11 cellular contexts compared by ENCODE assay signal in the genomic region with DNA sequence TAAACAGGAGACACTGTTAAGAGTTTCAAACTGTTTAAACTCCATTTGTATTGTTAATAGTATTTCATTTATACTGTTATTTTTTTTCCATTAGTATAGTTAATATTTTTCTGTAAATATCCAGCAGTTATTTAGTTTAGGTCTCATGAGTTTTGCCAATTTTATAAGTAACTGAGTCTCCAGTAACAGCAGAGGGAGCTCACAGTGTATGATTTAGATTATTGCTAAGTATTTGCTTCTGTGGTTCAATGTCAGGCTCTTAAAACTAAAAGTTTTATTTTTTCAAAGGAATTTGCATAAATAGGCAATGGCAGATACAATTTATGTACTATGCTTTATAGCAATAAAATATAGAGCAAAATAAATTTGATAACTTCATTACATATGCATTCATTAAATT.
DNase-seq lines count a peak whose midpoint lies in the region; FAIRE-seq and TF ChIP-seq lines count a peak whose summit lies in the region.
"Had no signal": no experiment of that assay in that cellular context is flagged by ENCODE, and none has a peak within 500 bp of the region (broad histone marks: within the 10 kb centered on the region; RNA-seq: fewer than 3 reads in every experiment).

No MANE protein-coding gene starts in this region.

- no peak overlapping the region for H2AK5ac ChIP-seq in mesendoderm (ENCODE audit: low read length)

- no peak overlapping the region for H2BK5ac ChIP-seq in mesendoderm (ENCODE audit: low read length)

- H2AFZ ChIP-seq in astrocyte (ENCODE audit: low read depth, low read length) = no peak overlapping the region

- no peak overlapping the region for H3K4me3 Mint-ChIP-seq in astrocyte (ENCODE audit: unreplicated experiment)
- H3K4me3 Mint-ChIP-seq: activated CD4-positive, alpha-beta T cell treated with anti-CD3 and anti-CD28 coated beads, Interleukin-2, amount 10 ng/mL, durations not matched to agents 7 days and 5 days; activated naive CD8-positive, alpha-beta T cell treated with anti-CD3 and anti-CD28 coated beads for 36 hours had no signal

- H3K36me3 ChIP-seq in astrocyte (ENCODE audit: insufficient read depth, low read length) = no peaks in the 10 kb centered on the region
- no peaks in the 10 kb centered on the region for H3K36me3 ChIP-seq in mesendoderm (ENCODE audit: control insufficient read depth, insufficient read depth, low read length)
- H3K36me3 ChIP-seq in spleen = no peaks in the 10 kb centered on the region

- H3K4me3 ChIP-seq in LNCaP clone FGC (ENCODE audit: low read depth, low read length) = no peak overlapping the region
- no peak overlapping the region for H3K4me3 ChIP-seq in astrocyte (ENCODE audit: insufficient read depth, low read depth, low read length)
- no peak overlapping the region for H3K4me3 ChIP-seq in mesendoderm (ENCODE audit: low read length)
- H3K4me3 ChIP-seq in spleen = no peak overlapping the region

- no peak overlapping the region for H3K9ac ChIP-seq in astrocyte (ENCODE audit: low read length)
- H3K9ac ChIP-seq in mesendoderm (ENCODE audit: low read length) = no peak overlapping the region

- no peaks in the 10 kb centered on the region for H4K20me1 ChIP-seq in astrocyte (ENCODE audit: insufficient read depth, low read length)

- no peaks in the 10 kb centered on the region for H3K27me3 Mint-ChIP-seq in astrocyte (ENCODE audit: low read depth, unreplicated experiment)
- H3K27me3 Mint-ChIP-seq: activated CD4-positive, alpha-beta T cell treated with anti-CD3 and anti-CD28 coated beads, Interleukin-2, amount 10 ng/mL, durations not matched to agents 7 days and 5 days; activated naive CD8-positive, alpha-beta T cell treated with anti-CD3 and anti-CD28 coated beads for 36 hours had no signal

- H3K79me2 ChIP-seq in astrocyte (ENCODE audit: insufficient read depth, low read length) = no peaks in the 10 kb centered on the region
- no peaks in the 10 kb centered on the region for H3K79me2 ChIP-seq in mesendoderm (ENCODE audit: control insufficient read depth, insufficient read depth, low read length)

- H3K27ac ChIP-seq in astrocyte (ENCODE audit: low read depth, low read length) (no peak overlapping the region), mesendoderm (ENCODE audit: low read depth, low read length) (no peak overlapping the region), spleen (no peak overlapping the region)
- H3K27ac ChIP-seq: epithelial cell of prostate had no signal

- no peaks in the 10 kb centered on the region for H3K4me1 Mint-ChIP-seq in astrocyte (ENCODE audit: low read depth, unreplicated experiment)
- H3K4me1 Mint-ChIP-seq: activated CD4-positive, alpha-beta T cell treated with anti-CD3 and anti-CD28 coated beads, Interleukin-2, amount 10 ng/mL, durations not matched to agents 7 days and 5 days; activated naive CD8-positive, alpha-beta T cell treated with anti-CD3 and anti-CD28 coated beads for 36 hours had no signal

- no peak overlapping the region for H2BK120ac ChIP-seq in mesendoderm (ENCODE audit: low read depth, low read length)

- H3K9me3 Mint-ChIP-seq in astrocyte (ENCODE audit: unreplicated experiment) = peaks cover 3% of the 10 kb centered on the region
- H3K9me3 Mint-ChIP-seq: activated CD4-positive, alpha-beta T cell treated with anti-CD3 and anti-CD28 coated beads, Interleukin-2, amount 10 ng/mL, durations not matched to agents 7 days and 5 days had no signal

- H3K23ac ChIP-seq in mesendoderm (ENCODE audit: low read length) = no peak overlapping the region

- H4K5ac ChIP-seq in mesendoderm (ENCODE audit: low read length) = no peak overlapping the region

- H3K4me1 ChIP-seq in astrocyte (ENCODE audit: insufficient read depth, low read length) = no peaks in the 10 kb centered on the region
- no peaks in the 10 kb centered on the region for H3K4me1 ChIP-seq in mesendoderm (ENCODE audit: control insufficient read depth, low read depth, low read length)
- no peaks in the 10 kb centered on the region for H3K4me1 ChIP-seq in spleen

- H3K27me3 ChIP-seq in astrocyte (ENCODE audit: insufficient read depth, low read length) = no peaks in the 10 kb centered on the region
- no peaks in the 10 kb centered on the region for H3K27me3 ChIP-seq in mesendoderm (ENCODE audit: insufficient read depth, low read length, poor library complexity)
- H3K27me3 ChIP-seq in spleen (replicated peaks in 1 of 7) = no peaks in the 10 kb centered on the region

- no peak for TF ChIP-seq POLR2A in spleen (IDR thresholded peaks at IDR 0.05)

- DNase-seq in D341Med (ENCODE audit: low spot score) (peak; percentile 17), LNCaP clone FGC (ENCODE audit: low read depth) (no peak), astrocyte (ENCODE audit: low read depth) (peak; percentile 18), mesendoderm (peak; percentile 7), AG08395 (ENCODE audit: low spot score) (no peak), spleen (no peak), GM10266 (ENCODE audit: extremely low spot score) (no peak), SHP77 treated with DMSO at 0.1 percent for 48 hours (lab: John Stamatoyannopoulos, UW) (no peak)
- DNase-seq: activated CD4-positive, alpha-beta T cell treated with anti-CD3 and anti-CD28 coated beads, Interleukin-2, amount 10 ng/mL, durations not matched to agents 7 days and 5 days; activated naive CD8-positive, alpha-beta T cell treated with anti-CD3 and anti-CD28 coated beads for 36 hours had no signal

- no peak overlapping the region for H2BK15ac ChIP-seq in mesendoderm (replicated peaks; ENCODE audit: low read depth)

- TF ChIP-seq CTCF in LNCaP clone FGC (IDR thresholded peaks at IDR 0.05; ENCODE audit: control insufficient read depth, extremely low read depth, insufficient read depth) (peak; percentile 60), astrocyte (IDR thresholded peaks at IDR 0.05; ENCODE audit: insufficient read depth, low read depth, low read length) (peak; percentile 33), spleen (IDR thresholded peaks at IDR 0.05 in 8 of 11, conservative IDR thresholded peaks at IDR 0.05 in 3 of 11) (no peak), GM10266 (IDR thresholded peaks at IDR 0.05; ENCODE audit: control insufficient read depth, insufficient read depth, low read depth, missing control alignments) (no peak)

- no peak for FAIRE-seq in astrocyte (lab: Jason Lieb, UNC)

- intact Hi-C loops in spleen (cut with DNase I; ENCODE audit: low total_unique reads) = no loop called here

- no peak overlapping the region for H3K4ac ChIP-seq in mesendoderm (ENCODE audit: low read depth, low read length)

- no peaks in the 10 kb centered on the region for H3K9me3 ChIP-seq in astrocyte (ENCODE audit: insufficient read depth, low read depth, low read length)
- peaks cover 0 to 2% (median 0%) of the 10 kb centered on the region in 8 donors for H3K9me3 ChIP-seq in spleen

- H3K18ac ChIP-seq in mesendoderm (ENCODE audit: low read length) = no peak overlapping the region

- H4K8ac ChIP-seq in mesendoderm (ENCODE audit: low read depth, low read length) = no peak overlapping the region

- H3K56ac ChIP-seq in mesendoderm (ENCODE audit: low read length) = no peak overlapping the region

- no peak overlapping the region for H3K4me2 ChIP-seq in astrocyte (ENCODE audit: low read length)
- no peak overlapping the region for H3K4me2 ChIP-seq in mesendoderm (ENCODE audit: low read length)

- no peak overlapping the region for H3K27ac Mint-ChIP-seq in astrocyte (ENCODE audit: unreplicated experiment)
- H3K27ac Mint-ChIP-seq: activated CD4-positive, alpha-beta T cell treated with anti-CD3 and anti-CD28 coated beads, Interleukin-2, amount 10 ng/mL, durations not matched to agents 7 days and 5 days; activated naive CD8-positive, alpha-beta T cell treated with anti-CD3 and anti-CD28 coated beads for 36 hours had no signal

- H3K36me3 Mint-ChIP-seq in astrocyte (ENCODE audit: low read depth, unreplicated experiment) = no peaks in the 10 kb centered on the region
- H3K36me3 Mint-ChIP-seq: activated naive CD8-positive, alpha-beta T cell treated with anti-CD3 and anti-CD28 coated beads for 36 hours had no signal

- no peaks in the 10 kb centered on the region for H3K79me1 ChIP-seq in mesendoderm (ENCODE audit: low read length)

Comparison
In these comparisons a context has a peak if more than half of its experiments do, and no peak if none do; other contexts are left out.
1. DNase-seq: peak in D341Med (single experiment), astrocyte (single experiment) and mesendoderm (single experiment); none in LNCaP clone FGC (single experiment), AG08395 (single experiment), spleen (single experiment), GM10266 (single experiment) and SHP77 treated with DMSO at 0.1 percent for 48 hours (single experiment).
2. CTCF ChIP-seq: peak in LNCaP clone FGC (single experiment) and astrocyte (single experiment); none in spleen (0 of 11) and GM10266 (single experiment).